In genomic region chr22:21665047-21665851, GRCh38 we compare ENCODE assay signal across 8 cellular contexts. TPM values are rescaled to one million over a fixed set of nuclear protein-coding genes. Genes with fewer than 3 reads are reported as not detected.
DNase-seq lines count a peak whose midpoint lies in the region; ATAC-seq, FAIRE-seq and TF ChIP-seq lines count a peak whose summit lies in the region.

No MANE protein-coding gene starts in this region.

- H3K4me1 Mint-ChIP-seq in activated CD4-positive, alpha-beta T cell treated with anti-CD3 and anti-CD28 coated beads, Interleukin-2, amount 10 ng/mL, durations not matched to agents 7 days and 5 days = peaks cover 28% of the 10 kb centered on the region

- no peak for FAIRE-seq in frontal cortex (lab: Jason Lieb, UNC)

- peaks cover 4% of the 10 kb centered on the region for H3K36me3 Mint-ChIP-seq in activated CD4-positive, alpha-beta T cell treated with anti-CD3 and anti-CD28 coated beads, Interleukin-2, amount 10 ng/mL, durations not matched to agents 7 days and 5 days (ENCODE audit: low read depth)

- H3K27ac Mint-ChIP-seq in activated CD4-positive, alpha-beta T cell treated with anti-CD3 and anti-CD28 coated beads, Interleukin-2, amount 10 ng/mL, durations not matched to agents 7 days and 5 days = peak overlapping the region; percentile 90

- H3K36me3 ChIP-seq in adipocyte (ENCODE audit: control insufficient read depth, insufficient read depth, low read length, severe bottlenecking) (peaks cover 6% of the 10 kb centered on the region), left lung (peaks cover 0 to 10% of the 10 kb centered on the region in 2 donors), thyroid gland (no peaks in the 10 kb centered on the region)

- DNase-seq in activated CD4-positive, alpha-beta T cell treated with anti-CD3 and anti-CD28 coated beads, Interleukin-2, amount 10 ng/mL, durations not matched to agents 7 days and 5 days = no peak
- DNase-seq in activated CD4-positive, alpha-beta T cell treated with anti-CD3 and anti-CD28 coated beads for 48 hours = no peak
- DNase-seq in adipocyte (ENCODE audit: low read depth) = no peak
- no peak for DNase-seq in left lung
- no peak for DNase-seq in thyroid gland
- no peak for DNase-seq in A172 (ENCODE audit: low spot score)
- DNase-seq in frontal cortex (ENCODE audit: low spot score in 2 of 2) = no peak

- intact Hi-C loops in left lung (cut with DNase I) = no loop called here
- intact Hi-C loops in thyroid gland (cut with DNase I) = no loop called here

- H3K4me1 ChIP-seq in adipocyte (ENCODE audit: control insufficient read depth, insufficient read depth, low read length) (peaks cover 3% of the 10 kb centered on the region), left lung (peaks cover 0 to 21% of the 10 kb centered on the region in 2 donors), thyroid gland (peaks cover 16 to 18% of the 10 kb centered on the region in 2 donors)

- H3K9me3 ChIP-seq in adipocyte (ENCODE audit: control insufficient read depth, low read length) (no peaks in the 10 kb centered on the region), left lung (no peaks in the 10 kb centered on the region), thyroid gland (no peaks in the 10 kb centered on the region)

- peaks cover 15% of the 10 kb centered on the region for H3K27me3 ChIP-seq in adipocyte (replicated peaks; ENCODE audit: control insufficient read depth, insufficient read depth, low read length)
- no peaks in the 10 kb centered on the region for H3K27me3 ChIP-seq in left lung
- no peaks in the 10 kb centered on the region for H3K27me3 ChIP-seq in thyroid gland

- H3K9me3 Mint-ChIP-seq in activated CD4-positive, alpha-beta T cell treated with anti-CD3 and anti-CD28 coated beads, Interleukin-2, amount 10 ng/mL, durations not matched to agents 7 days and 5 days = no peaks in the 10 kb centered on the region

- H3K27ac ChIP-seq in left lung (peak overlapping the region; percentile 90 to 97), thyroid gland (peak overlapping the region; percentile 81 to 90 (median 85))

- TF ChIP-seq CTCF in left lung (IDR thresholded peaks at IDR 0.05) = no peak
- TF ChIP-seq CTCF in thyroid gland (IDR thresholded peaks at IDR 0.05) = no peak

- TF ChIP-seq POLR2A in thyroid gland (IDR thresholded peaks at IDR 0.05) = no peak

- H3K4me3 ChIP-seq in adipocyte (ENCODE audit: low read length) (peak overlapping the region; percentile 89), left lung (peak overlapping the region; percentile 77 to 84), thyroid gland (replicated peaks in 1 of 3) (peak overlapping the region in 2 of 3 donors; percentile 57 to 67)

- POLR2A ChIA-PET in activated CD4-positive, alpha-beta T cell treated with anti-CD3 and anti-CD28 coated beads, Interleukin-2, amount 10 ng/mL, durations not matched to agents 7 days and 5 days (lab: Charles Lee) = interaction anchor here (0.5 kb wide), 1 partner anchor 17 kb away, joined by 3 read pairs; no protein-coding TSS in a partner anchor

- 69 to 73% methylated on average over 26 of the region's 26 CpGs for WGBS in thyroid gland, 2 donors

- H3K4me3 Mint-ChIP-seq in activated CD4-positive, alpha-beta T cell treated with anti-CD3 and anti-CD28 coated beads, Interleukin-2, amount 10 ng/mL, durations not matched to agents 7 days and 5 days = peak overlapping the region; percentile 98

- H3K9ac ChIP-seq in adipocyte (ENCODE audit: low read length) = peak overlapping the region; percentile 93

- CTCF ChIA-PET in activated CD4-positive, alpha-beta T cell treated with anti-CD3 and anti-CD28 coated beads, Interleukin-2, amount 10 ng/mL, durations not matched to agents 7 days and 5 days (lab: Charles Lee) = interaction anchor here (1.3 to 2.9 kb wide), 3 partner anchors 22 to 69 kb away, joined by 3 to 11 read pairs (median 6); partner anchors contain the start of gene YDJC

- ATAC-seq in left lung (no peak), GM21381 (IDR thresholded peaks at IDR 0.05; ENCODE audit: unreplicated experiment) (no peak)

- no peaks in the 10 kb centered on the region for H3K27me3 Mint-ChIP-seq in activated CD4-positive, alpha-beta T cell treated with anti-CD3 and anti-CD28 coated beads, Interleukin-2, amount 10 ng/mL, durations not matched to agents 7 days and 5 days

RNA-seq across cellular contexts. Expression of gene PPIL2, which starts 0.6 kb away (rescaled TPM):
- 10 to 100 TPM; 75.9 to 82.7 TPM for total RNA-seq in activated CD4-positive, alpha-beta T cell treated with anti-CD3 and anti-CD28 coated beads, Interleukin-2, amount 10 ng/mL, durations not matched to agents 7 days and 5 days
- total RNA-seq in left lung (10 to 100 TPM; 34.1 to 38.0 TPM), thyroid gland (100 to 1,000 TPM in 2 of 4 donors, 10 to 100 TPM in 2; 72.7 to 135 (median 108) TPM), frontal cortex (20.4 TPM)
- 9.0 and 13.9 TPM in 2 replicates for total RNA-seq in A172 (2014; rRNA removed; shearing (Covaris generic))

RNA-seq across cellular contexts. Expression of gene SDF2L1, which starts 23.1 kb away (rescaled TPM):
- total RNA-seq in activated CD4-positive, alpha-beta T cell treated with anti-CD3 and anti-CD28 coated beads, Interleukin-2, amount 10 ng/mL, durations not matched to agents 7 days and 5 days = 10 to 100 TPM; 39.7 to 59.4 TPM
- 10 to 100 TPM; 47.2 to 82.1 TPM for total RNA-seq in left lung
- 100 to 1,000 TPM in 2 of 4 donors, 10 to 100 TPM in 2; 60.2 to 444 (median 210) TPM for total RNA-seq in thyroid gland
- total RNA-seq in A172 (2014; rRNA removed; shearing (Covaris generic)) = 14.7 and 16.6 TPM in 2 replicates
- 2.9 TPM for total RNA-seq in frontal cortex

RNA-seq across cellular contexts. Expression of gene CCDC116, which starts 32.7 kb away (rescaled TPM):
- under 1 TPM; 0.42 to 0.97 TPM for total RNA-seq in activated CD4-positive, alpha-beta T cell treated with anti-CD3 and anti-CD28 coated beads, Interleukin-2, amount 10 ng/mL, durations not matched to agents 7 days and 5 days
- total RNA-seq in left lung (1 to 10 TPM in 1 of 2 donors, under 1 TPM in 1; 0.26 to 1.1 TPM), thyroid gland (1 to 10 TPM in 1 of 4 donors, under 1 TPM in 3; 0.27 to 1.6 (median 0.74) TPM), frontal cortex (not detected)
- total RNA-seq in A172 (2014; rRNA removed; shearing (Covaris generic)) = 0.12 TPM in 1 of 2 replicates, not detected in the other

RNA-seq across cellular contexts. Expression of gene YDJC, which starts 35.4 kb away (rescaled TPM):
- total RNA-seq in activated CD4-positive, alpha-beta T cell treated with anti-CD3 and anti-CD28 coated beads, Interleukin-2, amount 10 ng/mL, durations not matched to agents 7 days and 5 days = 10 to 100 TPM; 30.3 to 39.9 TPM
- total RNA-seq in left lung (10 to 100 TPM; 13.1 to 17.2 TPM), thyroid gland (10 to 100 TPM; 44.5 to 72.7 (median 54.6) TPM), frontal cortex (7.7 TPM)
- total RNA-seq in A172 (2014; rRNA removed; shearing (Covaris generic)) = 15.1 and 18.2 TPM in 2 replicates
